ENCODE assay signal across 16 cellular contexts in genomic region chr4:125325733-125326132, GRCh38. TPM values are rescaled to one million over a fixed set of nuclear protein-coding genes. Genes with fewer than 3 reads are reported as not detected.
DNase-seq lines count a peak whose midpoint lies in the region; ATAC-seq, FAIRE-seq and TF ChIP-seq lines count a peak whose summit lies in the region.
"Had no signal": no experiment of that assay in that cellular context is flagged by ENCODE, and none has a peak within 500 bp of the region (broad histone marks: within the 10 kb centered on the region; RNA-seq: fewer than 3 reads in every experiment).

No MANE protein-coding gene starts in this region.

- DNase-seq in GM23338 (ENCODE audit: low spot score) (peak; percentile 27), Panc1 (ENCODE audit: low read depth, low spot score) (no peak), H1 (ENCODE audit: low read depth in 1 of 2, low spot score in 2 of 2) (no peak), NCI-H446 treated with DMSO at 0.1 percent for 48 hours (lab: John Stamatoyannopoulos, UW) (no peak), NCI-H345 (lab: John Stamatoyannopoulos, UW) (no peak), sciatic nerve (ENCODE audit: low spot score) (no peak), CD1c-positive myeloid dendritic cell (ENCODE audit: extremely low spot score) (no peak)
- DNase-seq: Caco-2; CD8-positive, alpha-beta memory T cell; DND-41; GDM1 had no signal

- H3K27me3 Mint-ChIP-seq in GM23338 (ENCODE audit: insufficient read depth, low read depth, poor library complexity) = no peaks in the 10 kb centered on the region

- H2BK15ac ChIP-seq in H1 (ENCODE audit: low read length) = no peak overlapping the region

- H2BK120ac ChIP-seq in H1 (replicated peaks; ENCODE audit: low read depth, low read length) = no peak overlapping the region

- peak overlapping the region; percentile 24; the same call in 1 of the 2 replicates for H3K4me2 ChIP-seq in GM23338
- H3K4me2 ChIP-seq in H1 (ENCODE audit: insufficient read depth in 1 of 2, low read depth in 2 of 2, low read length in 2 of 2) = no peak overlapping the region; a peak in 1 of 4 replicates

- no peaks in the 10 kb centered on the region for H3K9me3 Mint-ChIP-seq in GM23338

- H3K9ac ChIP-seq in H1 (replicated peaks in 1 of 4; ENCODE audit: extremely low read depth in 1 of 4, low read depth in 3 of 4, low read length in 3 of 4) (no peak overlapping the region), iPS-20b (ENCODE audit: low read depth, low read length) (no peak overlapping the region)

- POLR2A ChIA-PET in Panc1 (lab: Charles Lee) = no interaction called here
- POLR2A ChIA-PET in H1 (lab: Charles Lee; ENCODE audit: partially characterized antibody) = no interaction called here

- H3K4me3 ChIP-seq in GM23338 (no peak overlapping the region), Panc1 (ENCODE audit: low read depth in 2 of 2, low read length in 2 of 2) (no peak overlapping the region), H1 (ENCODE audit: extremely low read depth in 1 of 4, insufficient read depth in 2 of 4, low read depth in 3 of 4, low read length in 4 of 4) (no peak overlapping the region), iPS-20b (ENCODE audit: low read length) (peak overlapping the region; percentile 6; the same call in 1 of the 2 replicates)

- ATAC-seq in GM23338 (peak; percentile 55; the same call in 2 of the 3 replicates), Panc1 (no peak), sciatic nerve (no peak)

- no peak overlapping the region for H4K5ac ChIP-seq in H1 (ENCODE audit: insufficient read length, low read depth, low read length)

- H3K9me3 ChIP-seq in Panc1 (ENCODE audit: control insufficient read depth, insufficient read depth, low read depth, low read length) = no peaks in the 10 kb centered on the region
- H3K9me3 ChIP-seq in H1 (ENCODE audit: insufficient read depth in 2 of 2, low read depth in 1 of 2, low read length in 1 of 2) = no peaks in the 10 kb centered on the region
- no peaks in the 10 kb centered on the region for H3K9me3 ChIP-seq in iPS-20b (ENCODE audit: insufficient read depth, low read depth, low read length)
- H3K9me3 ChIP-seq: Caco-2 had no signal

- no peaks in the 10 kb centered on the region for H3K79me1 ChIP-seq in H1 (ENCODE audit: low read depth, low read length)

- no peak overlapping the region for H4K8ac ChIP-seq in H1 (ENCODE audit: extremely low read depth, insufficient read depth, low read length)

- no peak for FAIRE-seq in H1 (lab: Jason Lieb, UNC)
- FAIRE-seq: GM12892, GM19239 had no signal

- H3K79me2 ChIP-seq in GM23338 (replicated peaks; ENCODE audit: insufficient read depth) (no peaks in the 10 kb centered on the region; the same call in 1 of the 2 replicates), H1 (ENCODE audit: control insufficient read depth in 1 of 2, insufficient read depth in 2 of 2, low read length in 2 of 2) (no peaks in the 10 kb centered on the region)

- H3K36me3 Mint-ChIP-seq in GM23338 (ENCODE audit: low read depth) = no peaks in the 10 kb centered on the region
- H3K36me3 Mint-ChIP-seq: CD14-positive monocyte; CD8-positive, alpha-beta memory T cell had no signal

- in situ Hi-C loops in Panc1 (cut with HindIII; ENCODE audit: low pct_unique_long_range_greater_than_20kb, low sequenced_read_pairs) = no loop called here

- no peaks in the 10 kb centered on the region for H3K23me2 ChIP-seq in H1 (ENCODE audit: low read depth, low read length)

- no peak overlapping the region for H3K4ac ChIP-seq in H1 (replicated peaks; ENCODE audit: insufficient read length, low read depth, low read length)

- TF ChIP-seq RAD21 in H1 (IDR thresholded peaks at IDR 0.05 in 1 of 2, conservative IDR thresholded peaks at IDR 0.05 in 1 of 2; ENCODE audit: low read depth in 2 of 2, low read length in 2 of 2) = no peak

- no peak for TF ChIP-seq CTCF in GM23338 (conservative IDR thresholded peaks at IDR 0.05; ENCODE audit: low read depth in 2 of 2)
- TF ChIP-seq CTCF in Panc1 (IDR thresholded peaks at IDR 0.05) = no peak
- no peak for TF ChIP-seq CTCF in H1 (IDR thresholded peaks at IDR 0.05; ENCODE audit: control extremely low read depth in 1 of 3, insufficient read depth in 1 of 3, low read depth in 1 of 3, low read length in 3 of 3)

- no peak overlapping the region for H3K27ac Mint-ChIP-seq in GM23338
- H3K27ac Mint-ChIP-seq: CD14-positive monocyte; CD8-positive, alpha-beta memory T cell had no signal

- no peak overlapping the region for H2BK5ac ChIP-seq in H1 (ENCODE audit: low read depth, low read length)

- H3K27me3 ChIP-seq in GM23338 (ENCODE audit: insufficient read depth) (no peaks in the 10 kb centered on the region), Panc1 (ENCODE audit: control insufficient read depth, insufficient read depth, low read length) (no peaks in the 10 kb centered on the region), H1 (replicated peaks in 1 of 4; ENCODE audit: control insufficient read depth in 3 of 4, extremely low read depth in 1 of 4, insufficient read depth in 3 of 4, low read length in 3 of 4) (no peaks in the 10 kb centered on the region), iPS-20b (ENCODE audit: insufficient read depth, low read length) (no peaks in the 10 kb centered on the region)

- H3K27ac ChIP-seq in GM23338 (ENCODE audit: low read depth) (no peak overlapping the region), Panc1 (ENCODE audit: low read length) (peak overlapping the region; percentile 17; the same call in 1 of the 2 replicates), H1 (ENCODE audit: low read depth, low read length) (no peak overlapping the region), iPS-20b (ENCODE audit: low read length) (no peak overlapping the region)
- H3K27ac ChIP-seq: 22Rv1 had no signal

- H3K56ac ChIP-seq in H1 (replicated peaks; ENCODE audit: insufficient read length, low read depth, low read length) = no peak overlapping the region

- H4K91ac ChIP-seq in H1 (replicated peaks; ENCODE audit: insufficient read length, low read length) = no peak overlapping the region

- no peak for TF ChIP-seq EP300 in H1 (IDR thresholded peaks at IDR 0.05; ENCODE audit: borderline replicate concordance in 1 of 2, low read depth in 2 of 2, low read length in 2 of 2)

- no peaks in the 10 kb centered on the region for H3F3A ChIP-seq in GM23338 (replicated peaks; ENCODE audit: low read depth)

- H3K23ac ChIP-seq in H1 (ENCODE audit: insufficient read length) = no peak overlapping the region

- intact Hi-C loops in Panc1 (cut with micrococcal nuclease; ENCODE audit: unreplicated experiment) = no loop called here
- intact Hi-C loops in sciatic nerve (cut with DNase I) = no loop called here

- H4K20me1 ChIP-seq in GM23338 (replicated peaks; ENCODE audit: insufficient read depth) = no peaks in the 10 kb centered on the region
- H4K20me1 ChIP-seq in H1 (replicated peaks in 1 of 2; ENCODE audit: control insufficient read depth in 1 of 2, insufficient read depth in 2 of 2, low read length in 2 of 2) = no peaks in the 10 kb centered on the region

- H2BK12ac ChIP-seq in H1 (ENCODE audit: low read depth, low read length) = no peak overlapping the region

- peaks cover 4% of the 10 kb centered on the region for H3K9me2 ChIP-seq in GM23338 (ENCODE audit: insufficient read depth)

- CTCF ChIA-PET in Panc1 (lab: Charles Lee) (no interaction called here), H1 (lab: Charles Lee; ENCODE audit: partially characterized antibody) (interaction anchor here (0.8 to 0.9 kb wide), 2 partner anchors 8 to 158 kb away, joined by 3 read pairs; no protein-coding TSS in a partner anchor)

- WGBS in H1 (ENCODE audit: extremely low coverage in 1 of 2, insufficient coverage in 1 of 2, insufficient read length in 1 of 2, insufficient replicate concordance in 2 of 2, low coverage in 1 of 2, low lambda C conversion rate in 2 of 2, missing lambda C conversion rate in 1 of 2), 2 experiments = 76% methylated on average over 1 of the region's 1 CpG; no CpG with 5 or more reads in 1 of the 2 experiments

- no TSS peak for BruUV-seq in Panc1 (replicated peaks; lab: Mats Ljungman, UMichigan)

- peaks cover 18% of the 10 kb centered on the region; the same call in 2 of the 3 replicates for H3K4me1 Mint-ChIP-seq in GM23338
- H3K4me1 Mint-ChIP-seq: CD14-positive monocyte; CD8-positive, alpha-beta memory T cell had no signal

- H2AFZ ChIP-seq in GM23338 (no peak overlapping the region), H1 (ENCODE audit: low read length) (no peak overlapping the region)

- H2BK20ac ChIP-seq in H1 (ENCODE audit: low read length) = no peak overlapping the region

- H3K14ac ChIP-seq in H1 (ENCODE audit: insufficient read length) = no peak overlapping the region

- H3K4me1 ChIP-seq in GM23338 (ENCODE audit: insufficient read depth) (peaks cover 20% of the 10 kb centered on the region), Panc1 (ENCODE audit: control insufficient read depth, insufficient read depth, low read length) (peaks cover 20% of the 10 kb centered on the region), H1 (replicated peaks in 1 of 4; ENCODE audit: control insufficient read depth in 3 of 4, insufficient read depth in 4 of 4, low read length in 3 of 4) (peaks cover 0 to 5% (median 0%) of the 10 kb centered on the region in 4 experiments; a peak in 1 of 7 replicates), iPS-20b (ENCODE audit: insufficient read depth, low read length) (peaks cover 18% of the 10 kb centered on the region)

- no peak for TF ChIP-seq POLR2A in H1 (IDR thresholded peaks at IDR 0.05; ENCODE audit: control extremely low read depth in 1 of 2, low read depth in 2 of 2, low read length in 2 of 2)

- no peak overlapping the region for H2AK5ac ChIP-seq in H1 (ENCODE audit: low read depth, low read length)

- H3K18ac ChIP-seq in H1 (ENCODE audit: extremely low read depth, low read length) = no peak overlapping the region

- no peak overlapping the region for H3K4me3 Mint-ChIP-seq in GM23338
- H3K4me3 Mint-ChIP-seq: CD14-positive monocyte; CD8-positive, alpha-beta memory T cell had no signal

- H3K36me3 ChIP-seq in GM23338 (ENCODE audit: insufficient read depth) = no peaks in the 10 kb centered on the region
- H3K36me3 ChIP-seq in Panc1 (ENCODE audit: control insufficient read depth, insufficient read depth, low read length) = no peaks in the 10 kb centered on the region
- no peaks in the 10 kb centered on the region for H3K36me3 ChIP-seq in H1 (ENCODE audit: control insufficient read depth in 2 of 4, insufficient read depth in 4 of 4, low read length in 3 of 4)
- H3K36me3 ChIP-seq in iPS-20b (ENCODE audit: insufficient read depth, low read depth, low read length) = no peaks in the 10 kb centered on the region

RNA-seq across cellular contexts. Expression of gene FAT4, which starts 11.0 kb away (rescaled TPM):
- 6.1 and 6.8 TPM in 2 replicates for total RNA-seq in GM23338 (2014; rRNA removed; shearing (Covaris generic))
- polyA plus RNA-seq in GM23338 (2016; fragmentation: Nextera tagmentation; extraction: Ambion mirVana) (0.53 and 0.68 TPM in 2 replicates), H1 (2011; rRNA removed) (0.78 and 1.3 TPM in 2 replicates)
- total RNA-seq in Panc1 (2021; ENCODE audit: unreplicated experiment) (11.8 TPM), sciatic nerve (23.4 TPM)
- 4.3 TPM for polyA plus RNA-seq in Panc1 (2012; ENCODE audit: insufficient read length)
- total RNA-seq in H1 (2021; fragmentation: NEBNext Ultra II Directional; extraction: Animal tissue kit (Norgen Biotek cat#: 25700)) = 5.0 and 5.3 TPM in 2 replicates
- 1.0 TPM for polyA plus RNA-seq in H1 (2011; cell fraction: cytosol; rRNA removed)
- 2.5 TPM for polyA plus RNA-seq in H1 (2011; cell fraction: nucleus; rRNA removed)
- 1.3 to 1.4 TPM (median 1.4 TPM) in 4 replicates for polyA plus RNA-seq in H1 (2012, experiment 1 of 2)
- polyA plus RNA-seq in H1 (2012, experiment 2 of 2) = 0.07 TPM
- 2.6 TPM for polyA plus RNA-seq in H1 (2013, experiment 1 of 2)
- 2.0 TPM for polyA plus RNA-seq in H1 (2013, experiment 2 of 2)
- polyA minus RNA-seq in H1 (2011; rRNA and poly(A)+ RNA removed) = 8.6 and 20.5 TPM in 2 replicates
- polyA minus RNA-seq in H1 (2011; cell fraction: cytosol; rRNA and poly(A)+ RNA removed) = 4.0 TPM
- 17.3 TPM for polyA minus RNA-seq in H1 (2011; cell fraction: nucleus; rRNA and poly(A)+ RNA removed)
- polyA plus RNA-seq: CD14-positive monocyte; CD8-positive, alpha-beta memory T cell had no signal
